Comparison of ENCODE assay signal across 9 cellular contexts in genomic region chr4:1216869-1217294, GRCh38. TPM values are rescaled to one million over a fixed set of nuclear protein-coding genes. Genes with fewer than 3 reads are reported as not detected.
DNase-seq lines count a peak whose midpoint lies in the region; ATAC-seq and TF ChIP-seq lines count a peak whose summit lies in the region.
"Had no signal": no experiment of that assay in that cellular context is flagged by ENCODE, and none has a peak within 500 bp of the region (broad histone marks: within the 10 kb centered on the region; RNA-seq: fewer than 3 reads in every experiment).

No MANE protein-coding gene starts in this region.

- no peak overlapping the region for H3K4ac ChIP-seq in H9 (ENCODE audit: low read depth, low read length)

- no CpG with 5 or more reads among the region's 21 CpGs for WGBS in H9 (ENCODE audit: extremely low coverage, insufficient read length, low lambda C conversion rate)

- TF ChIP-seq CTCF in GM10248 (IDR thresholded peaks at IDR 0.05; ENCODE audit: control extremely low read depth, extremely low read depth, low read depth, missing control alignments), result no peak
- no peak for TF ChIP-seq CTCF in H9 (conservative IDR thresholded peaks at IDR 0.05)

- peaks cover 37% of the 10 kb centered on the region for H3K4me1 Mint-ChIP-seq in activated naive CD4-positive, alpha-beta T cell treated with anti-CD3 and anti-CD28 coated beads, Interleukin-2, amount 10 ng/mL, durations not matched to agents 7 days and 5 days
- no peaks in the 10 kb centered on the region for H3K4me1 Mint-ChIP-seq in H9

- H3K23me2 ChIP-seq in H9 (ENCODE audit: insufficient read length, low read depth, low read length, poor library complexity, severe bottlenecking), result no peaks in the 10 kb centered on the region

- no peak overlapping the region for H3K18ac ChIP-seq in H9 (ENCODE audit: insufficient read length, low read depth, low read length)

- H3K4me2 ChIP-seq in H9 (ENCODE audit: insufficient read depth, insufficient read length, low read length), result no peak overlapping the region

- H2BK120ac ChIP-seq in H9 (ENCODE audit: low read depth, low read length, poor library complexity, severe bottlenecking), result no peak overlapping the region

- peaks cover 54% of the 10 kb centered on the region for H3K36me3 Mint-ChIP-seq in activated naive CD4-positive, alpha-beta T cell treated with anti-CD3 and anti-CD28 coated beads, Interleukin-2, amount 10 ng/mL, durations not matched to agents 7 days and 5 days
- peaks cover 4 to 59% (median 45%) of the 10 kb centered on the region in 3 experiments; a peak in 6 of 7 replicates for H3K36me3 Mint-ChIP-seq in H9 (ENCODE audit: insufficient read depth in 1 of 3, low read depth in 3 of 3)

- ATAC-seq in HG03378 (IDR thresholded peaks at IDR 0.05; ENCODE audit: unreplicated experiment) (no peak), GM21528 (IDR thresholded peaks at IDR 0.05; ENCODE audit: low FRiP score, unreplicated experiment) (no peak), sciatic nerve (no peak)

- intact Hi-C loops in sciatic nerve (cut with DNase I), result no loop called here

- no peak overlapping the region for H3K56ac ChIP-seq in H9 (ENCODE audit: insufficient read length, low read depth, low read length)

- H2AFZ ChIP-seq in H9 (ENCODE audit: low read length), result no peak overlapping the region

- H2AK5ac ChIP-seq in H9 (ENCODE audit: insufficient read length, low read length), result no peak overlapping the region

- H3K9me3 ChIP-seq in H9 (ENCODE audit: control insufficient read depth, low read depth, low read length), result no peaks in the 10 kb centered on the region
- H3K9me3 ChIP-seq: psoas muscle had no signal

- H3T11ph ChIP-seq in H9 (ENCODE audit: low read length), result no peak overlapping the region

- no peak overlapping the region for H3K9ac ChIP-seq in H9 (ENCODE audit: extremely low read depth, insufficient read length, low read length)

- no peaks in the 10 kb centered on the region for H3K4me1 ChIP-seq in H9 (ENCODE audit: insufficient read depth, low read length)

- no peak overlapping the region for H4K91ac ChIP-seq in H9 (ENCODE audit: insufficient read length, low read depth, low read length)

- H3K27ac Mint-ChIP-seq in activated naive CD4-positive, alpha-beta T cell treated with anti-CD3 and anti-CD28 coated beads, Interleukin-2, amount 10 ng/mL, durations not matched to agents 7 days and 5 days, result peak overlapping the region; percentile 82
- no peak overlapping the region for H3K27ac Mint-ChIP-seq in H9

- POLR2A ChIA-PET in GM10248 (lab: Yijun Ruan, JAX), result interaction anchor here (1.2 kb wide), 1 partner anchor 13 kb away, joined by 3 read pairs; no protein-coding TSS in a partner anchor

- H3K27me3 Mint-ChIP-seq in activated naive CD4-positive, alpha-beta T cell treated with anti-CD3 and anti-CD28 coated beads, Interleukin-2, amount 10 ng/mL, durations not matched to agents 7 days and 5 days, result no peaks in the 10 kb centered on the region
- no peaks in the 10 kb centered on the region for H3K27me3 Mint-ChIP-seq in H9 (ENCODE audit: low read depth)

- no peaks in the 10 kb centered on the region for H3K79me1 ChIP-seq in H9 (ENCODE audit: insufficient read depth, low read depth, low read length, poor library complexity, severe bottlenecking)

- no peak overlapping the region for H4K8ac ChIP-seq in H9 (replicated peaks; ENCODE audit: insufficient read length, low read depth, low read length)

- peak; percentile 68 for DNase-seq in GM10248 (ENCODE audit: extremely low spot score)
- peak; percentile 23 to 88 (median 46) for DNase-seq in T-helper 2 cell
- DNase-seq in activated naive CD4-positive, alpha-beta T cell treated with anti-CD3 and anti-CD28 coated beads, Interleukin-2, amount 10 ng/mL, durations not matched to agents 7 days and 5 days, result peak; percentile 85
- peak; percentile 47 to 60 (median 58) for DNase-seq in stimulated activated CD4-positive, alpha-beta T cell treated with anti-CD3 and anti-CD28 coated beads, Interleukin-12 subunit alpha, Interleukin-12 subunit beta, amount 100 ng/mL, for 48 hours (ENCODE audit: low read depth in 2 of 3, low spot score in 1 of 3)
- no peak for DNase-seq in H9
- no peak for DNase-seq in sciatic nerve (ENCODE audit: low spot score)

- H3K79me2 ChIP-seq in H9 (ENCODE audit: insufficient read depth, low read length), result no peaks in the 10 kb centered on the region

- H2BK15ac ChIP-seq in H9 (ENCODE audit: low read depth, low read length), result no peak overlapping the region

- H3K27me3 ChIP-seq in H9 (ENCODE audit: insufficient read depth, low read length), result no peaks in the 10 kb centered on the region

- peak overlapping the region; percentile 49 for H3K4me3 Mint-ChIP-seq in activated naive CD4-positive, alpha-beta T cell treated with anti-CD3 and anti-CD28 coated beads, Interleukin-2, amount 10 ng/mL, durations not matched to agents 7 days and 5 days
- no peak overlapping the region for H3K4me3 Mint-ChIP-seq in H9

- no peak overlapping the region for H3K27ac ChIP-seq in H9 (ENCODE audit: insufficient read length, low read depth, low read length)
- H3K27ac ChIP-seq: psoas muscle had no signal

- H4K20me1 ChIP-seq in H9 (ENCODE audit: control insufficient read depth, insufficient read depth, insufficient read length), result no peaks in the 10 kb centered on the region

- CTCF ChIA-PET in GM10248 (lab: Yijun Ruan, JAX), result interaction anchor here (1.2 to 2.0 kb wide), 3 partner anchors 13 to 79 kb away, joined by 3 to 9 read pairs (median 5); no protein-coding TSS in a partner anchor
- CTCF ChIA-PET in activated naive CD4-positive, alpha-beta T cell treated with anti-CD3 and anti-CD28 coated beads, Interleukin-2, amount 10 ng/mL, durations not matched to agents 7 days and 5 days (lab: Charles Lee), result interaction anchor here (0.8 to 2.6 kb wide), 2 partner anchors 13 to 50 kb away, joined by 3 to 16 read pairs; no protein-coding TSS in a partner anchor

- H2BK20ac ChIP-seq in H9 (ENCODE audit: low read depth, low read length, poor library complexity, severe bottlenecking), result no peak overlapping the region

- no peak overlapping the region for H2BK5ac ChIP-seq in H9 (ENCODE audit: insufficient read length, low read length)

- H4K5ac ChIP-seq in H9 (ENCODE audit: insufficient read length, low read depth, low read length), result no peak overlapping the region

- H3K14ac ChIP-seq in H9 (ENCODE audit: insufficient read depth, low read length), result no peak overlapping the region

- no peaks in the 10 kb centered on the region for H3K9me3 Mint-ChIP-seq in activated naive CD4-positive, alpha-beta T cell treated with anti-CD3 and anti-CD28 coated beads, Interleukin-2, amount 10 ng/mL, durations not matched to agents 7 days and 5 days
- H3K9me3 Mint-ChIP-seq in H9, result no peaks in the 10 kb centered on the region

- H3K23ac ChIP-seq in H9 (ENCODE audit: insufficient read length, low read depth, low read length), result no peak overlapping the region

- H2BK12ac ChIP-seq in H9 (ENCODE audit: insufficient read length, low read depth, low read length), result no peak overlapping the region

RNA-seq across cellular contexts. Expression of gene CTBP1, which starts 32.0 kb away (rescaled TPM):
- total RNA-seq in H9 (2021), result 128 and 136 TPM in 2 replicates
- total RNA-seq in sciatic nerve, result 143 TPM

RNA-seq across cellular contexts. Expression of gene SPON2, which starts 44.5 kb away (rescaled TPM):
- total RNA-seq in H9 (2021) (1.7 and 2.3 TPM in 2 replicates), sciatic nerve (35.6 TPM)

Comparison
In these comparisons a context has a peak if more than half of its experiments do, and no peak if none do; other contexts are left out.
1. DNase-seq: peak in GM10248 (single experiment), T-helper 2 cell (5 of 5), activated naive CD4-positive, alpha-beta T cell treated with anti-CD3 and anti-CD28 coated beads, Interleukin-2, amount 10 ng/mL, durations not matched to agents 7 days and 5 days (single experiment) and stimulated activated CD4-positive, alpha-beta T cell treated with anti-CD3 and anti-CD28 coated beads, Interleukin-12 subunit alpha, Interleukin-12 subunit beta, amount 100 ng/mL, for 48 hours (3 of 3); none in H9 (single experiment) and sciatic nerve (single experiment).
2. RNA of gene SPON2, which starts 44.5 kb away (total RNA-seq): 35.6 TPM in sciatic nerve (single experiment); 1.7 to 2.3 TPM in H9; every median in the first group is over 10 times any median in the second.